Comparison of ENCODE assay signal across 1 cellular context in genomic region chr1:180235077-180235501, GRCh38.
TF ChIP-seq lines count a peak whose summit lies in the region.

No MANE protein-coding gene starts in this region.

TF ChIP-seq in H1, 55 proteins besides CTCF, POLR2A, EP300 and RAD21:
- TF ChIP-seq SIRT6 (IDR thresholded peaks at IDR 0.05; ENCODE audit: low read length) (no peak), TBP (IDR thresholded peaks at IDR 0.05; ENCODE audit: low read depth, low read length) (no peak), HDAC2 (IDR thresholded peaks at IDR 0.05; ENCODE audit: borderline replicate concordance in 1 of 2, low read depth in 2 of 2, low read length in 2 of 2) (no peak), CTBP2 (IDR thresholded peaks at IDR 0.05; ENCODE audit: borderline replicate concordance, insufficient read depth, insufficient read length, low read length) (peak; percentile 26), EGR1 (IDR thresholded peaks at IDR 0.05; ENCODE audit: borderline replicate concordance, low read depth, low read length) (no peak), RFX5 (IDR thresholded peaks at IDR 0.05; ENCODE audit: borderline replicate concordance, low read depth, low read length) (no peak), BCL11A (IDR thresholded peaks at IDR 0.05; ENCODE audit: low read depth in 2 of 2, low read length in 2 of 2) (no peak), CBX5 (IDR thresholded peaks at IDR 0.05; ENCODE audit: low read depth, low read length) (no peak), SRF (IDR thresholded peaks at IDR 0.05; ENCODE audit: low read depth, low read length) (no peak), MAX (IDR thresholded peaks at IDR 0.05) (no peak), CHD1 (IDR thresholded peaks at IDR 0.05; ENCODE audit: low read depth, low read length) (no peak), SAP30 (IDR thresholded peaks at IDR 0.05; ENCODE audit: insufficient read depth, insufficient replicate concordance, low read length) (no peak), BRCA1 (IDR thresholded peaks at IDR 0.05; ENCODE audit: low read depth, low read length) (no peak), EZH2 (IDR thresholded peaks at IDR 0.05; ENCODE audit: low read depth, low read length, severe bottlenecking) (peak; percentile 98), KDM4A (IDR thresholded peaks at IDR 0.05; ENCODE audit: low read depth, low read length, severe bottlenecking) (peak; percentile 73), FOSL1 (IDR thresholded peaks at IDR 0.05; ENCODE audit: insufficient read depth, low read depth, low read length) (no peak), SUZ12 (IDR thresholded peaks at IDR 0.05; ENCODE audit: low read length) (peak; percentile 98)
